ENCODE assay signal across 21 cellular contexts in the genomic region with DNA sequence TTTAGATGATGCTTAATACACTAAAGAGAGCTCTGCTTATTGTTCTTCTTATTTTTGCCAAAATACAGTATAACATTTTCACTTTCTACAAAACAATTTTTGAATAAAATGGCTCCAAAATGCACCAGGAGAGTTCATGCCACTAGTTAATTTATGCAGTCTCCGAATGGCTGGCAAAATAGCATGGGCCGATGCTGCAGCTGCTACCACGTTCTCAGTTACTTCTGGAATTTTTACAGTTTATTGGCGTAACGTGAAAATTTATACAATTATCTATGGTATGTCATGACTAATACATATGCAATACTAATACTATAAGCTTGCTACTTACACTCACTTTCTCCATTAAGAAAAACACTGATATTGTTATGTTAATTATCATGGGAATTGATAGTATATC. TPM values are rescaled to one million over a fixed set of nuclear protein-coding genes. Genes with fewer than 3 reads are reported as not detected.
DNase-seq lines count a peak whose midpoint lies in the region; FAIRE-seq lines count a peak whose summit lies in the region.
"Had no signal": no experiment of that assay in that cellular context is flagged by ENCODE, and none has a peak within 500 bp of the region (broad histone marks: within the 10 kb centered on the region; RNA-seq: fewer than 3 reads in every experiment).

No MANE protein-coding gene starts in this region.

- H3K36me3 ChIP-seq in SJCRH30: peaks cover 7% of the 10 kb centered on the region
- H3K36me3 ChIP-seq: BLaER1 treated with 17β-estradiol and CSF1 and Interleukin-3, amounts not matched to agents 10 nM and 100 nM had no signal

- H3K27me3 ChIP-seq in SJCRH30: no peaks in the 10 kb centered on the region
- H3K27me3 ChIP-seq: BLaER1 treated with 17β-estradiol and CSF1 and Interleukin-3, amounts not matched to agents 10 nM and 100 nM had no signal

- H3K27me3 Mint-ChIP-seq in activated naive CD8-positive, alpha-beta T cell treated with anti-CD3 and anti-CD28 coated beads for 36 hours: no peaks in the 10 kb centered on the region
- H3K27me3 Mint-ChIP-seq: B cell; CD4-positive, alpha-beta T cell had no signal

- H3K36me3 Mint-ChIP-seq in activated naive CD8-positive, alpha-beta T cell treated with anti-CD3 and anti-CD28 coated beads for 36 hours: peaks cover 2% of the 10 kb centered on the region
- H3K36me3 Mint-ChIP-seq: CD8-positive, alpha-beta T cell had no signal

- H3K27ac Mint-ChIP-seq in activated naive CD8-positive, alpha-beta T cell treated with anti-CD3 and anti-CD28 coated beads for 36 hours: no peak overlapping the region
- H3K27ac Mint-ChIP-seq: B cell; CD4-positive, alpha-beta T cell; CD8-positive, alpha-beta T cell had no signal

- no peaks in the 10 kb centered on the region for H3K9me3 Mint-ChIP-seq in activated naive CD8-positive, alpha-beta T cell treated with anti-CD3 and anti-CD28 coated beads for 36 hours
- H3K9me3 Mint-ChIP-seq: CD4-positive, alpha-beta T cell; CD8-positive, alpha-beta T cell had no signal

- DNase-seq in SJCRH30 (peak; percentile 74 to 84), iPS-NIHi11 (ENCODE audit: low spot score) (no peak)
- no peak for DNase-seq in stimulated activated CD4-positive, alpha-beta T cell treated with anti-CD3 and anti-CD28 coated beads, Interleukin-4, amount 100 ng/mL, for 1 hour
- DNase-seq in activated naive CD8-positive, alpha-beta T cell treated with anti-CD3 and anti-CD28 coated beads for 36 hours: no peak
- DNase-seq: 8988T; AML-193; Caco-2; Calu3; CD4-positive, alpha-beta T cell; CD8-positive, alpha-beta T cell; DMS79 treated with DMSO at 0.1 percent for 48 hours; GF-D8 had no signal

- H3K4me3 ChIP-seq in SJCRH30: no peak overlapping the region
- H3K4me3 ChIP-seq: BLaER1 treated with 17β-estradiol and CSF1 and Interleukin-3, amounts not matched to agents 10 nM and 100 nM had no signal

- H3K9me3 ChIP-seq in SJCRH30 (replicated peaks): peaks cover 12% of the 10 kb centered on the region
- H3K9me3 ChIP-seq: BLaER1 treated with 17β-estradiol and CSF1 and Interleukin-3, amounts not matched to agents 10 nM and 100 nM; Caco-2 had no signal

- H3K27ac ChIP-seq in SJCRH30: peak overlapping the region; percentile 99
- H3K27ac ChIP-seq: BLaER1 treated with 17β-estradiol and CSF1 and Interleukin-3, amounts not matched to agents 10 nM and 100 nM; C4-2B had no signal

- peak; percentile 75 for FAIRE-seq in colon (lab: Jason Lieb, UNC)
- FAIRE-seq: A204.1, D721Med, G401.6, GM12891, GM19239 had no signal

- peaks cover 24% of the 10 kb centered on the region for H3K4me1 ChIP-seq in SJCRH30
- H3K4me1 ChIP-seq: BLaER1 treated with 17β-estradiol and CSF1 and Interleukin-3, amounts not matched to agents 10 nM and 100 nM; Caco-2 had no signal

- no peak overlapping the region for H3K4me3 Mint-ChIP-seq in activated naive CD8-positive, alpha-beta T cell treated with anti-CD3 and anti-CD28 coated beads for 36 hours
- H3K4me3 Mint-ChIP-seq: B cell; CD4-positive, alpha-beta T cell; CD8-positive, alpha-beta T cell had no signal

- H3K4me1 Mint-ChIP-seq in activated naive CD8-positive, alpha-beta T cell treated with anti-CD3 and anti-CD28 coated beads for 36 hours: no peaks in the 10 kb centered on the region
- H3K4me1 Mint-ChIP-seq: B cell had no signal

RNA-seq across cellular contexts. Expression of a gene that starts 16.5 kb away (rescaled TPM):
- 47.0 and 48.3 TPM in 2 replicates for total RNA-seq in SJCRH30 (2014; rRNA removed; shearing (Covaris generic))
- 1 to 10 TPM; 2.2 to 5.1 TPM for total RNA-seq in activated naive CD8-positive, alpha-beta T cell treated with anti-CD3 and anti-CD28 coated beads for 36 hours
- total RNA-seq: B cell had no signal

Comparison
In these comparisons a context has a peak if more than half of its experiments do, and no peak if none do; other contexts are left out.
1. DNase-seq: peak in SJCRH30 (2 of 2); none in iPS-NIHi11 (single experiment), stimulated activated CD4-positive, alpha-beta T cell treated with anti-CD3 and anti-CD28 coated beads, Interleukin-4, amount 100 ng/mL, for 1 hour (single experiment) and activated naive CD8-positive, alpha-beta T cell treated with anti-CD3 and anti-CD28 coated beads for 36 hours (single experiment).